9 cellular contexts compared by ENCODE assay signal in genomic region chr1:3668585-3669300, GRCh38. TPM values are rescaled to one million over a fixed set of nuclear protein-coding genes. Genes with fewer than 3 reads are reported as not detected.
DNase-seq lines count a peak whose midpoint lies in the region; ATAC-seq and TF ChIP-seq lines count a peak whose summit lies in the region.
"Had no signal": no experiment of that assay in that cellular context is flagged by ENCODE, and none has a peak within 500 bp of the region (broad histone marks: within the 10 kb centered on the region; RNA-seq: fewer than 3 reads in every experiment).

No MANE protein-coding gene starts in this region.

- H3K9me3 Mint-ChIP-seq in activated T-helper 2 cell treated with anti-CD3 and anti-CD28 coated beads, Interferon-gamma antibody, Interleukin-2, Interleukin-4, amounts not matched to agents 10 μg/mL and 5 μg/mL and 100 μg/mL, durations not matched to agents 14 hours and 24 hours and 36 hours = no peaks in the 10 kb centered on the region

- no peaks in the 10 kb centered on the region for H3K36me3 Mint-ChIP-seq in activated T-helper 2 cell treated with anti-CD3 and anti-CD28 coated beads, Interferon-gamma antibody, Interleukin-2, Interleukin-4, amounts not matched to agents 10 μg/mL and 5 μg/mL and 100 μg/mL, durations not matched to agents 14 hours and 24 hours and 36 hours (ENCODE audit: low read depth)

- intact Hi-C loops in posterior vena cava (cut with DNase I) = no loop called here
- intact Hi-C loops in activated T-helper 2 cell treated with anti-CD3 and anti-CD28 coated beads, Interferon-gamma antibody, Interleukin-2, Interleukin-4, amounts not matched to agents 10 μg/mL and 5 μg/mL and 100 μg/mL, durations not matched to agents 14 hours and 24 hours and 36 hours (cut with micrococcal nuclease) = no loop called here

- H3K4me3 ChIP-seq in epithelial cell of esophagus (ENCODE audit: low read length) = no peak overlapping the region
- H3K4me3 ChIP-seq: thoracic aorta had no signal

- no peaks in the 10 kb centered on the region for H3K4me1 Mint-ChIP-seq in activated T-helper 2 cell treated with anti-CD3 and anti-CD28 coated beads, Interferon-gamma antibody, Interleukin-2, Interleukin-4, amounts not matched to agents 10 μg/mL and 5 μg/mL and 100 μg/mL, durations not matched to agents 14 hours and 24 hours and 36 hours (ENCODE audit: low read depth)

- H3K27me3 Mint-ChIP-seq in activated T-helper 2 cell treated with anti-CD3 and anti-CD28 coated beads, Interferon-gamma antibody, Interleukin-2, Interleukin-4, amounts not matched to agents 10 μg/mL and 5 μg/mL and 100 μg/mL, durations not matched to agents 14 hours and 24 hours and 36 hours (ENCODE audit: low read depth) = peaks cover 3% of the 10 kb centered on the region

- DNase-seq in EH (ENCODE audit: low read depth) (peak; percentile 31), NCI-H524 (lab: John Stamatoyannopoulos, UW) (peak; percentile 57 to 79), epithelial cell of esophagus (ENCODE audit: low read depth) (peak; percentile 50), posterior vena cava (ENCODE audit: low spot score) (peak; percentile 91)
- no peak for DNase-seq in stimulated activated CD4-positive, alpha-beta T cell treated with anti-CD3 and anti-CD28 coated beads, Interleukin-12 subunit alpha, Interleukin-12 subunit beta, amount 100 ng/mL, for 4 hours
- no peak for DNase-seq in activated T-helper 2 cell treated with anti-CD3 and anti-CD28 coated beads, Interferon-gamma antibody, Interleukin-2, Interleukin-4, amounts not matched to agents 10 μg/mL and 5 μg/mL and 100 μg/mL, durations not matched to agents 14 hours and 24 hours and 36 hours (ENCODE audit: low spot score)

- no peak for ATAC-seq in GM18858 (IDR thresholded peaks at IDR 0.05; ENCODE audit: unreplicated experiment)
- no peak for ATAC-seq in HG03457 (IDR thresholded peaks at IDR 0.05; ENCODE audit: unreplicated experiment)

- no peak overlapping the region for H3K4me3 Mint-ChIP-seq in activated T-helper 2 cell treated with anti-CD3 and anti-CD28 coated beads, Interferon-gamma antibody, Interleukin-2, Interleukin-4, amounts not matched to agents 10 μg/mL and 5 μg/mL and 100 μg/mL, durations not matched to agents 14 hours and 24 hours and 36 hours (ENCODE audit: low read depth)

- no peak overlapping the region for H3K27ac Mint-ChIP-seq in activated T-helper 2 cell treated with anti-CD3 and anti-CD28 coated beads, Interferon-gamma antibody, Interleukin-2, Interleukin-4, amounts not matched to agents 10 μg/mL and 5 μg/mL and 100 μg/mL, durations not matched to agents 14 hours and 24 hours and 36 hours

- no peak for TF ChIP-seq CTCF in epithelial cell of esophagus (IDR thresholded peaks at IDR 0.05; ENCODE audit: insufficient read depth, low read depth, low read length, missing control alignments)

RNA-seq across cellular contexts. Expression of gene TP73, which starts 16.4 kb away (rescaled TPM):
- total RNA-seq in posterior vena cava = not detected
- total RNA-seq in activated T-helper 2 cell treated with anti-CD3 and anti-CD28 coated beads, Interferon-gamma antibody, Interleukin-2, Interleukin-4, amounts not matched to agents 10 μg/mL and 5 μg/mL and 100 μg/mL, durations not matched to agents 14 hours and 24 hours and 36 hours = 2.4 and 2.5 TPM in 2 replicates
- total RNA-seq: thoracic aorta had no signal

RNA-seq across cellular contexts. Expression of gene WRAP73, which starts 18.8 kb away (rescaled TPM):
- total RNA-seq in posterior vena cava = 10 to 100 TPM; 10.9 to 13.7 TPM
- total RNA-seq in activated T-helper 2 cell treated with anti-CD3 and anti-CD28 coated beads, Interferon-gamma antibody, Interleukin-2, Interleukin-4, amounts not matched to agents 10 μg/mL and 5 μg/mL and 100 μg/mL, durations not matched to agents 14 hours and 24 hours and 36 hours = 38.7 and 42.2 TPM in 2 replicates

RNA-seq across cellular contexts. Expression of gene TPRG1L, which starts 43.9 kb away (rescaled TPM):
- total RNA-seq in posterior vena cava = 10 to 100 TPM; 37.5 to 45.6 TPM
- total RNA-seq in activated T-helper 2 cell treated with anti-CD3 and anti-CD28 coated beads, Interferon-gamma antibody, Interleukin-2, Interleukin-4, amounts not matched to agents 10 μg/mL and 5 μg/mL and 100 μg/mL, durations not matched to agents 14 hours and 24 hours and 36 hours = 7.0 and 7.1 TPM in 2 replicates

RNA-seq across cellular contexts. Expression of gene MEGF6, which starts 57.4 kb away (rescaled TPM):
- 100 to 1,000 TPM in 1 of 2 donors, 10 to 100 TPM in 1; 82.3 to 123 TPM for total RNA-seq in posterior vena cava
- 1.7 and 1.9 TPM in 2 replicates for total RNA-seq in activated T-helper 2 cell treated with anti-CD3 and anti-CD28 coated beads, Interferon-gamma antibody, Interleukin-2, Interleukin-4, amounts not matched to agents 10 μg/mL and 5 μg/mL and 100 μg/mL, durations not matched to agents 14 hours and 24 hours and 36 hours

Comparison
In these comparisons a context has a peak if more than half of its experiments do, and no peak if none do; other contexts are left out.
1. DNase-seq: peak in EH (single experiment), NCI-H524 (2 of 2), epithelial cell of esophagus (single experiment) and posterior vena cava (single experiment); none in stimulated activated CD4-positive, alpha-beta T cell treated with anti-CD3 and anti-CD28 coated beads, Interleukin-12 subunit alpha, Interleukin-12 subunit beta, amount 100 ng/mL, for 4 hours (single experiment) and activated T-helper 2 cell treated with anti-CD3 and anti-CD28 coated beads, Interferon-gamma antibody, Interleukin-2, Interleukin-4, amounts not matched to agents 10 μg/mL and 5 μg/mL and 100 μg/mL, durations not matched to agents 14 hours and 24 hours and 36 hours (single experiment).